ENCODE assay signal across 34 cellular contexts in the genomic region with DNA sequence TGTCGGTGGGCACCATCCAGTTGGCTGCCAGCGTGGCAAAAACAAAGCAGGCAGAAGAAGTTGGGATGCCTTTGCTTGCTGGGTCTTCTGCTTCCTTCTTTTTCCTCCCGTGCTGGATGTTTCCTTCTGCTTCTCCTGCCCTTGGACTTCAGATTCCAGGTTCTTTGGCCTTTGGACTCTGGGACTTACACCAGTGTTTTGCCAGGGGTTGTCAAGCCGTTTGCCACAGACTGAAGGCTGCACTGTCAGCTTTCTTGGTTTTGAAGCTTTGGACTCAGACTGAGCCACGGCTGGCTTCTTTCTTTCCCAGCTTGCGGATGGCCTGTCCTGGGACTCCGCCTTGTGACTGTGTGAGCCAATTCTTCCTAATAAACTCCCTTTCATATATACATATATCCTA.
"Had no signal": no experiment of that assay in that cellular context is flagged by ENCODE, and none has a peak within 500 bp of the region (broad histone marks: within the 10 kb centered on the region; RNA-seq: fewer than 3 reads in every experiment).

No MANE protein-coding gene starts in this region.

- H3K27ac ChIP-seq: adrenal gland, body of pancreas, breast epithelium, VCaP had no signal

- DNase-seq: activated B cell treated with CpG ODN at 0.5 μM for 24 hours; activated CD4-positive, alpha-beta memory T cell treated with anti-CD3 and anti-CD28 coated beads for 36 hours; activated CD4-positive, alpha-beta T cell treated with anti-CD3 and anti-CD28 coated beads for 4 hours; activated CD4-positive, alpha-beta T cell treated with anti-CD3 and anti-CD28 coated beads, Interleukin-2, amount 50 U/mL, for 1 hour; activated CD4-positive, CD25-positive, alpha-beta regulatory T cell treated with anti-CD3 and anti-CD28 coated beads, Interleukin-2, amount 50 U/mL, for 72 hours; activated CD8-positive, alpha-beta memory T cell treated with anti-CD3 and anti-CD28 coated beads, Interleukin-2, amount 50 U/mL, for 4 hours; activated gamma-delta T cell treated with Interleukin-2 at 50 U/mL for 16 hours; activated naive CD4-positive, alpha-beta T cell treated with anti-CD3 and anti-CD28 coated beads for 36 hours; activated T-cell treated with anti-CD3 and anti-CD28 coated beads for 4 hours; activated T-cell treated with anti-CD3 and anti-CD28 coated beads, Interleukin-2, amount 50 U/mL, for 4 hours; adrenal gland; body of pancreas; Karpas-422; KBM-7; NCI-H1048; NCI-H1105 treated with DMSO at 0.1 percent for 48 hours; NCI-H1436; NCI-H1694; NCI-H1930; NCI-H2081 treated with DMSO at 0.1 percent for 48 hours; NCI-H345; NCI-H526; NCI-H748 treated with DMSO at 0.1 percent for 48 hours; Right ventricle myocardium superior; SW 1271; T-helper 1 cell; T-helper 2 cell; T-helper 9 cell had no signal

- ATAC-seq: activated naive CD4-positive, alpha-beta T cell treated with anti-CD3 and anti-CD28 coated beads, Interleukin-2, amount 50 U/mL, for 72 hours; activated T-cell treated with anti-CD3 and anti-CD28 coated beads, Interleukin-2, amount 50 U/mL, for 4 hours; body of pancreas had no signal

- H3K36me3 Mint-ChIP-seq: activated CD4-positive, alpha-beta memory T cell treated with anti-CD3 and anti-CD28 coated beads for 36 hours; activated naive CD4-positive, alpha-beta T cell treated with anti-CD3 and anti-CD28 coated beads, Interleukin-2, amount 50 U/mL, for 72 hours had no signal

- H3K9me3 ChIP-seq: adrenal gland, body of pancreas, breast epithelium had no signal

- H3K36me3 ChIP-seq: adrenal gland, breast epithelium had no signal

- H3K27ac Mint-ChIP-seq: activated B cell treated with CpG ODN at 0.5 μM for 24 hours; activated CD4-positive, alpha-beta memory T cell treated with anti-CD3 and anti-CD28 coated beads for 36 hours; activated naive CD4-positive, alpha-beta T cell treated with anti-CD3 and anti-CD28 coated beads for 36 hours; activated naive CD4-positive, alpha-beta T cell treated with anti-CD3 and anti-CD28 coated beads, Interleukin-2, amount 50 U/mL, for 72 hours; activated T-helper 1 cell treated with anti-CD3 and anti-CD28 coated beads, Interleukin-12 subunit alpha, Interleukin-12 subunit beta, Interleukin-2, Interleukin-4 antibody, amounts not matched to agents 30 ng/mL and 10 ng/mL and 1 ng/mL, durations not matched to agents 14 hours and 24 hours and 36 hours had no signal

- FAIRE-seq: astrocyte, RCC 7860 had no signal

- H3K27me3 ChIP-seq: adrenal gland, body of pancreas, breast epithelium had no signal

- H3K4me3 ChIP-seq: adrenal gland, body of pancreas, breast epithelium had no signal

- H3K27me3 Mint-ChIP-seq: activated B cell treated with CpG ODN at 0.5 μM for 24 hours; activated CD4-positive, alpha-beta memory T cell treated with anti-CD3 and anti-CD28 coated beads for 36 hours had no signal

- H3K4me3 Mint-ChIP-seq: activated B cell treated with CpG ODN at 0.5 μM for 24 hours; activated CD4-positive, alpha-beta memory T cell treated with anti-CD3 and anti-CD28 coated beads for 36 hours; activated naive CD4-positive, alpha-beta T cell treated with anti-CD3 and anti-CD28 coated beads for 36 hours; activated T-cell treated with anti-CD3 and anti-CD28 coated beads, Interleukin-2, amount 50 U/mL, for 4 hours; activated T-helper 1 cell treated with anti-CD3 and anti-CD28 coated beads, Interleukin-12 subunit alpha, Interleukin-12 subunit beta, Interleukin-2, Interleukin-4 antibody, amounts not matched to agents 30 ng/mL and 10 ng/mL and 1 ng/mL, durations not matched to agents 14 hours and 24 hours and 36 hours had no signal

- H3K4me1 Mint-ChIP-seq: activated B cell treated with CpG ODN at 0.5 μM for 24 hours had no signal

- H3K4me1 ChIP-seq: adrenal gland, body of pancreas, breast epithelium had no signal

- H3K9me3 Mint-ChIP-seq: activated B cell treated with CpG ODN at 0.5 μM for 24 hours; activated CD4-positive, alpha-beta memory T cell treated with anti-CD3 and anti-CD28 coated beads for 36 hours; activated naive CD4-positive, alpha-beta T cell treated with anti-CD3 and anti-CD28 coated beads for 36 hours; activated naive CD4-positive, alpha-beta T cell treated with anti-CD3 and anti-CD28 coated beads, Interleukin-2, amount 50 U/mL, for 72 hours; activated T-cell treated with anti-CD3 and anti-CD28 coated beads, Interleukin-2, amount 50 U/mL, for 4 hours; activated T-helper 1 cell treated with anti-CD3 and anti-CD28 coated beads, Interleukin-12 subunit alpha, Interleukin-12 subunit beta, Interleukin-2, Interleukin-4 antibody, amounts not matched to agents 30 ng/mL and 10 ng/mL and 1 ng/mL, durations not matched to agents 14 hours and 24 hours and 36 hours had no signal
